In genomic region chr2:138512672-138513071, GRCh38 we compare ENCODE assay signal across 1 cellular context.
TF ChIP-seq lines count a peak whose summit lies in the region.

No MANE protein-coding gene starts in this region.

TF ChIP-seq in HepG2, 621 proteins besides CTCF, POLR2A, EP300 and RAD21 (continued from another document):
- no peak for TF ChIP-seq ZBTB46 (CRISPR knock-in tag; IDR thresholded peaks at IDR 0.05; ENCODE audit: borderline replicate concordance)
- TF ChIP-seq FOXP4 (CRISPR knock-in tag; IDR thresholded peaks at IDR 0.05) = no peak
- TF ChIP-seq NFIC (IDR thresholded peaks at IDR 0.05; ENCODE audit: low read length) = peak; percentile 63; the same call in 1 of the 2 replicates
- TF ChIP-seq TBX3 (IDR thresholded peaks at IDR 0.05; ENCODE audit: borderline replicate concordance) = peak; percentile 24; the same call in 1 of the 2 replicates
- TF ChIP-seq HOMEZ (CRISPR knock-in tag; IDR thresholded peaks at IDR 0.05; ENCODE audit: low read depth) = no peak
- TF ChIP-seq FOXA3 (CRISPR knock-in tag; IDR thresholded peaks at IDR 0.05) = peak; percentile 62; the same call in 1 of the 2 replicates
- no peak for TF ChIP-seq MLXIP (CRISPR knock-in tag; IDR thresholded peaks at IDR 0.05; ENCODE audit: borderline replicate concordance)
- no peak for TF ChIP-seq ZNF225 (CRISPR knock-in tag; IDR thresholded peaks at IDR 0.05)
- TF ChIP-seq ZNF678 (CRISPR knock-in tag; IDR thresholded peaks at IDR 0.05) = no peak
- no peak for TF ChIP-seq ATF3 (CRISPR knock-in tag; IDR thresholded peaks at IDR 0.05)
- no peak for TF ChIP-seq AGO1 (IDR thresholded peaks at IDR 0.05; ENCODE audit: low read depth, low read length, poor library complexity, severe bottlenecking)
- no peak for TF ChIP-seq FOXP1 (IDR thresholded peaks at IDR 0.05)
- peak; percentile 63 for TF ChIP-seq FOXP1 (CRISPR knock-in tag; IDR thresholded peaks at IDR 0.05)
- no peak for TF ChIP-seq HNRNPUL1 (IDR thresholded peaks at IDR 0.05; ENCODE audit: low read depth, low read length)
- TF ChIP-seq ARNT2 (CRISPR knock-in tag; IDR thresholded peaks at IDR 0.05; ENCODE audit: low read depth) = no peak
- TF ChIP-seq RERE (CRISPR knock-in tag; IDR thresholded peaks at IDR 0.05; ENCODE audit: low read depth) = no peak
